Comparison of ENCODE assay signal across 9 cellular contexts in the genomic region with DNA sequence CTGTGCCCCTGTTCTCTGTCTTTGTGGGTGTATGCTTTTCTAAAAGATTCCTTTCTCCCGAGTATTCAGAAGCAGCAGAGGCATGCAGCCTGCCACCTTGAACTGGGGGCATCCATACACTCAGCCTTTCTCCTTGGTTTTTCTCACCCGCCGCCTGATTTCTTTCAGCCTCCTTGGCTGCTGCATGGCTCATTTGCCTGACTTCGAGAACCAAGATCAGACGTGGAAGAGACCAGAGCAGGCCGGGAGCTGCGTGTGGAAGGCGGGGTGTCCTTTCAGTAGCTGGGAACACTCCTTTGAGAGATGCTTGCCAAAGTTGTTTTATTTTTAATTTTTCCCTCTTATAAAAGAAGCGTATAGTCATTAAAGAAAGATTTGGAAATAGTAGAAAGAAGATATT. TPM values are rescaled to one million over a fixed set of nuclear protein-coding genes. Genes with fewer than 3 reads are reported as not detected.
"Had no signal": no experiment of that assay in that cellular context is flagged by ENCODE, and none has a peak within 500 bp of the region (broad histone marks: within the 10 kb centered on the region; RNA-seq: fewer than 3 reads in every experiment).

No MANE protein-coding gene starts in this region.

- H3K36me3 Mint-ChIP-seq: IgD-negative memory B cell had no signal

- H3K4me3 Mint-ChIP-seq: IgD-negative memory B cell had no signal

- DNase-seq: KBM-7, KG1 had no signal

- H3K27ac ChIP-seq: HL-60, KMS-11 had no signal

- ATAC-seq: HepG2, K562 had no signal

- H3K9ac ChIP-seq: KMS-11 had no signal

- H3K4me3 ChIP-seq: K562 had no signal

- H3K4me2 ChIP-seq: KMS-11 had no signal

- H3K27ac Mint-ChIP-seq: IgD-negative memory B cell had no signal

RNA-seq across cellular contexts. Expression of a gene that starts 53.1 kb away (rescaled TPM):
- total RNA-seq: HT-29, HT1080, K562 had no signal
- polyA plus RNA-seq: IgD-negative memory B cell, K562 had no signal
